11 cellular contexts compared by ENCODE assay signal in genomic region chr16:50297301-50298074, GRCh38. TPM values are rescaled to one million over a fixed set of nuclear protein-coding genes. Genes with fewer than 3 reads are reported as not detected.
DNase-seq lines count a peak whose midpoint lies in the region; ATAC-seq and TF ChIP-seq lines count a peak whose summit lies in the region.
"Had no signal": no experiment of that assay in that cellular context is flagged by ENCODE, and none has a peak within 500 bp of the region (broad histone marks: within the 10 kb centered on the region; RNA-seq: fewer than 3 reads in every experiment).

No MANE protein-coding gene starts in this region.

- DNase-seq in activated naive CD4-positive, alpha-beta T cell treated with anti-CD3 and anti-CD28 coated beads, Interleukin-2, amount 50 U/mL, for 72 hours (ENCODE audit: low spot score in 2 of 2) = no peak
- DNase-seq in activated naive CD4-positive, alpha-beta T cell (lab: John Stamatoyannopoulos, UW) = no peak
- DNase-seq in RWPE1 (ENCODE audit: low spot score) (no peak), left ventricle myocardium superior (peak; percentile 43), suprapubic skin (ENCODE audit: low spot score in 2 of 2) (peak; percentile 45 to 56), mesendoderm (no peak)
- DNase-seq: activated T-cell treated with anti-CD3 and anti-CD28 coated beads, Interleukin-2, amount 50 U/mL, for 72 hours had no signal

- H3K23ac ChIP-seq in mesendoderm (ENCODE audit: low read length) = no peak overlapping the region

- H3K9me3 Mint-ChIP-seq in activated naive CD4-positive, alpha-beta T cell treated with anti-CD3 and anti-CD28 coated beads, Interleukin-2, amount 50 U/mL, for 72 hours = no peaks in the 10 kb centered on the region
- H3K9me3 Mint-ChIP-seq: activated T-cell treated with anti-CD3 and anti-CD28 coated beads, Interleukin-2, amount 50 U/mL, for 72 hours had no signal

- CTCF ChIA-PET in RWPE1 (lab: Yijun Ruan, JAX) = no interaction called here

- no peak for TF ChIP-seq EP300 in suprapubic skin (IDR thresholded peaks at IDR 0.05)

- no peak overlapping the region for H3K18ac ChIP-seq in mesendoderm (ENCODE audit: low read length)

- H4K5ac ChIP-seq in mesendoderm (ENCODE audit: low read length) = no peak overlapping the region

- no peaks in the 10 kb centered on the region for H3K9me3 ChIP-seq in suprapubic skin

- no peak overlapping the region for H2BK5ac ChIP-seq in mesendoderm (ENCODE audit: low read length)

- no peak overlapping the region for H3K4me2 ChIP-seq in mesendoderm (ENCODE audit: low read length)
- H3K4me2 ChIP-seq: hepatocyte had no signal

- no peak overlapping the region for H3K4ac ChIP-seq in mesendoderm (ENCODE audit: low read depth, low read length)

- H3K4me3 ChIP-seq in suprapubic skin (no peak overlapping the region), mesendoderm (ENCODE audit: low read length) (no peak overlapping the region)
- H3K4me3 ChIP-seq: dorsolateral prefrontal cortex, hepatocyte had no signal

- no peaks in the 10 kb centered on the region for H3K79me1 ChIP-seq in mesendoderm (ENCODE audit: low read length)

- no peak overlapping the region for H3K9ac ChIP-seq in mesendoderm (ENCODE audit: low read length)

- H3K4me1 ChIP-seq in suprapubic skin (no peaks in the 10 kb centered on the region), mesendoderm (ENCODE audit: control insufficient read depth, low read depth, low read length) (no peaks in the 10 kb centered on the region)

- no peak overlapping the region for H2BK15ac ChIP-seq in mesendoderm (replicated peaks; ENCODE audit: low read depth)

- H2BK120ac ChIP-seq in mesendoderm (ENCODE audit: low read depth, low read length) = no peak overlapping the region

- POLR2A ChIA-PET in RWPE1 (lab: Yijun Ruan, JAX; ENCODE audit: low non-redundant PET) = no interaction called here

- ATAC-seq in activated naive CD4-positive, alpha-beta T cell treated with anti-CD3 and anti-CD28 coated beads, Interleukin-2, amount 50 U/mL, for 72 hours = peak in 1 of 2 donors; percentile 15
- ATAC-seq in left ventricle myocardium superior (peak; percentile 77), GM19328 (IDR thresholded peaks at IDR 0.05; ENCODE audit: unreplicated experiment) (no peak), HG02798 (IDR thresholded peaks at IDR 0.05; ENCODE audit: poor library complexity, unreplicated experiment) (no peak)
- ATAC-seq: activated T-cell treated with anti-CD3 and anti-CD28 coated beads, Interleukin-2, amount 50 U/mL, for 72 hours had no signal

- no peak overlapping the region for H4K8ac ChIP-seq in mesendoderm (ENCODE audit: low read depth, low read length)

- H3K36me3 ChIP-seq in suprapubic skin (peaks cover 31% of the 10 kb centered on the region), mesendoderm (ENCODE audit: control insufficient read depth, insufficient read depth, low read length) (no peaks in the 10 kb centered on the region)

- H3K56ac ChIP-seq in mesendoderm (ENCODE audit: low read length) = no peak overlapping the region

- H3K79me2 ChIP-seq in mesendoderm (ENCODE audit: control insufficient read depth, insufficient read depth, low read length) = no peaks in the 10 kb centered on the region
- H3K79me2 ChIP-seq: hepatocyte had no signal

- no peaks in the 10 kb centered on the region for H3K27me3 ChIP-seq in suprapubic skin
- no peaks in the 10 kb centered on the region for H3K27me3 ChIP-seq in mesendoderm (ENCODE audit: insufficient read depth, low read length, poor library complexity)
- H3K27me3 ChIP-seq: dorsolateral prefrontal cortex, hepatocyte had no signal

- H3K27ac ChIP-seq in RWPE1 (peak overlapping the region; percentile 28), suprapubic skin (no peak overlapping the region), mesendoderm (ENCODE audit: low read depth, low read length) (no peak overlapping the region)
- H3K27ac ChIP-seq: dorsolateral prefrontal cortex, hepatocyte had no signal

- intact Hi-C loops in left ventricle myocardium superior (cut with micrococcal nuclease) = no loop called here

- H2AK5ac ChIP-seq in mesendoderm (ENCODE audit: low read length) = no peak overlapping the region

- TF ChIP-seq CTCF in RWPE1 (conservative IDR thresholded peaks at IDR 0.05; ENCODE audit: low read depth) (no peak), suprapubic skin (IDR thresholded peaks at IDR 0.05) (no peak)

- TF ChIP-seq POLR2A in suprapubic skin (IDR thresholded peaks at IDR 0.05) = no peak

- 75% methylated on average over 5 of the region's 15 CpGs for WGBS in suprapubic skin
- WGBS in mesendoderm (ENCODE audit: extremely low coverage, insufficient coverage, low lambda C conversion rate) = no CpG with 5 or more reads among the region's 15 CpGs

- H3K27ac Mint-ChIP-seq in activated naive CD4-positive, alpha-beta T cell treated with anti-CD3 and anti-CD28 coated beads, Interleukin-2, amount 50 U/mL, for 72 hours = peak overlapping the region; percentile 44 to 47

- peaks cover 0 to 4% of the 10 kb centered on the region in 2 donors for H3K36me3 Mint-ChIP-seq in activated naive CD4-positive, alpha-beta T cell treated with anti-CD3 and anti-CD28 coated beads, Interleukin-2, amount 50 U/mL, for 72 hours

RNA-seq across cellular contexts. Expression of gene ADCY7, which starts 31.1 kb away (rescaled TPM):
- total RNA-seq in activated naive CD4-positive, alpha-beta T cell treated with anti-CD3 and anti-CD28 coated beads, Interleukin-2, amount 50 U/mL, for 72 hours = 100 to 1,000 TPM in 1 of 2 donors, 10 to 100 TPM in 1; 78.5 to 104 TPM
- total RNA-seq in left ventricle myocardium superior = 8.3 TPM
- total RNA-seq in suprapubic skin = 10 to 100 TPM; 15.0 to 23.3 (median 16.9) TPM
- 0.58 TPM for polyA plus RNA-seq in mesendoderm (2013, experiment 1 of 2)
- 0.84 TPM for polyA plus RNA-seq in mesendoderm (2013, experiment 2 of 2)

Comparison
In these comparisons a context has a peak if more than half of its experiments do, and no peak if none do; other contexts are left out.
1. DNase-seq: peak in left ventricle myocardium superior (single experiment) and suprapubic skin (2 of 2); none in activated naive CD4-positive, alpha-beta T cell treated with anti-CD3 and anti-CD28 coated beads, Interleukin-2, amount 50 U/mL, for 72 hours (0 of 2), activated naive CD4-positive, alpha-beta T cell (0 of 4), RWPE1 (single experiment) and mesendoderm (single experiment).